Comparison of ENCODE assay signal across 10 cellular contexts in the genomic region with DNA sequence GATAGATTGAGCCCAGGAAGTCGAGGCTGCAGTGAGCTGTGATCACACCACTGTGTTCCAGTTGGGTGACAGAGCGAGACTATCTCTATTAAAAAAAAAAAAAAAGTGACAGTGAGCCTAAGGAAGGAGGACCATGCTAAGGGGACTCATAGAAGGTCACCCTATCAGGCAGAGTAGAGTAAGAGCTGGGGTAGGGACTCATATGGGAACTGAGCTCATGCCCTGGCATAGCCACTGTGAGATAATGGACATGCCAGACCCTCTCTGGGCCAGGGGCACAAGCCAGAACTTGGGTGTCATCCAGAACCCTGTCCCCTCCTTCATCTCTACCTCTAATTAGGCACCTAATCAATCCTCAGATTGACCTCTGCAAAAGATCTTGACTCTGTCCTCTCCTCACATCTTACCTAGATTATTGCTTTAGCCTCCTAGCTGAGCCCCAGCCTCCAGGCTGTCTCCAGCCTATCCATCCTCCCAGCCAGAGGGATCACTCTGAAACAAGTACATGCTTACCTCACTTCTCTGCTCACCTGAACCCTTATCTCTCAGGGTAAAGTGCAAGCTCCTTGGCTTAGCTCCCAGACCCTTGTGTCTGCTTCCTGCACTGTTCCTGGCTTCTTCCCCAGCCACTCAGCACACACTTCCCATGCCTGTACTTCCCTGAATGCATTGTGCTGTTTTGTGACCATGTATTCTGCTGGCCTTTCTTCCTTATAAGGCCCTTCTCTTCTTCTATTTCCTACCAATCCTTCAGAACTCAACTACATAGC.
DNase-seq lines count a peak whose midpoint lies in the region; ATAC-seq and TF ChIP-seq lines count a peak whose summit lies in the region.
"Had no signal": no experiment of that assay in that cellular context is flagged by ENCODE, and none has a peak within 500 bp of the region (broad histone marks: within the 10 kb centered on the region; RNA-seq: fewer than 3 reads in every experiment).

No MANE protein-coding gene starts in this region.

- no peak overlapping the region for H3K27ac ChIP-seq in adrenal gland

- H3K36me3 Mint-ChIP-seq in T-helper 2 cell treated with Interferon-gamma antibody and Interleukin-4, amounts not matched to agents 5 μg/mL and 100 μg/mL, for 36 hours (ENCODE audit: low read depth) = peaks cover 1% of the 10 kb centered on the region
- peaks cover 2% of the 10 kb centered on the region for H3K36me3 Mint-ChIP-seq in activated CD4-positive, alpha-beta memory T cell treated with anti-CD3 and anti-CD28 coated beads, Interleukin-2, amount 10 ng/mL, durations not matched to agents 7 days and 5 days (ENCODE audit: low read depth)
- no peaks in the 10 kb centered on the region for H3K36me3 Mint-ChIP-seq in immature natural killer cell
- H3K36me3 Mint-ChIP-seq in stimulated activated naive B cell treated with anti-CD40 and anti-IgM and Interleukin-4, amounts not matched to agents 10 μg/mL and 1 μg/mL and 100 μg/mL, for 72 hours = peaks cover 6 to 8% of the 10 kb centered on the region in 2 donors

- no peaks in the 10 kb centered on the region for H3K27me3 Mint-ChIP-seq in T-helper 2 cell treated with Interferon-gamma antibody and Interleukin-4, amounts not matched to agents 5 μg/mL and 100 μg/mL, for 36 hours (ENCODE audit: low read depth)
- H3K27me3 Mint-ChIP-seq in activated CD4-positive, alpha-beta memory T cell treated with anti-CD3 and anti-CD28 coated beads, Interleukin-2, amount 10 ng/mL, durations not matched to agents 7 days and 5 days = no peaks in the 10 kb centered on the region
- peaks cover 0 to 5% (median 2%) of the 10 kb centered on the region in 3 donors for H3K27me3 Mint-ChIP-seq in immature natural killer cell (ENCODE audit: low read depth in 3 of 3)
- peaks cover 4 to 6% of the 10 kb centered on the region in 2 donors for H3K27me3 Mint-ChIP-seq in stimulated activated naive B cell treated with anti-CD40 and anti-IgM and Interleukin-4, amounts not matched to agents 10 μg/mL and 1 μg/mL and 100 μg/mL, for 72 hours

- 94 to 100% (median 96%) methylated on average over 2 of the region's 2 CpGs for WGBS in adrenal gland, 4 donors

- H3K9me3 ChIP-seq in adrenal gland (replicated peaks in 1 of 3) = no peaks in the 10 kb centered on the region

- CTCF ChIA-PET in activated CD4-positive, alpha-beta memory T cell treated with anti-CD3 and anti-CD28 coated beads, Interleukin-2, amount 10 ng/mL, durations not matched to agents 7 days and 5 days (lab: Charles Lee) = interaction anchor here (1.0 to 5.1 kb wide), 6 partner anchors 24 to 218 kb away, joined by 3 to 32 read pairs (median 6); partner anchors contain the start of genes CIAO2A and DAPK2

- no peaks in the 10 kb centered on the region for H3K4me1 ChIP-seq in adrenal gland (replicated peaks in 1 of 2)

- H3K4me3 Mint-ChIP-seq in T-helper 2 cell treated with Interferon-gamma antibody and Interleukin-4, amounts not matched to agents 5 μg/mL and 100 μg/mL, for 36 hours = peak overlapping the region; percentile 80
- H3K4me3 Mint-ChIP-seq in activated CD4-positive, alpha-beta memory T cell treated with anti-CD3 and anti-CD28 coated beads, Interleukin-2, amount 10 ng/mL, durations not matched to agents 7 days and 5 days = no peak overlapping the region
- peak overlapping the region in 2 of 5 donors; percentile 5 to 84 for H3K4me3 Mint-ChIP-seq in immature natural killer cell
- H3K4me3 Mint-ChIP-seq in stimulated activated naive B cell treated with anti-CD40 and anti-IgM and Interleukin-4, amounts not matched to agents 10 μg/mL and 1 μg/mL and 100 μg/mL, for 72 hours = no peak overlapping the region

- H3K36me3 ChIP-seq in adrenal gland (replicated peaks in 1 of 2) = no peaks in the 10 kb centered on the region

- ATAC-seq in stimulated activated naive B cell treated with anti-CD40 and anti-IgM and Interleukin-4, amounts not matched to agents 10 μg/mL and 1 μg/mL and 100 μg/mL, for 72 hours (replicated peaks) = peak in 1 of 2 donors; percentile 0
- ATAC-seq in HG03460 (IDR thresholded peaks at IDR 0.05; ENCODE audit: unreplicated experiment) = no peak

- no peak for TF ChIP-seq CTCF in adrenal gland (IDR thresholded peaks at IDR 0.05)

- H3K4me1 Mint-ChIP-seq in T-helper 2 cell treated with Interferon-gamma antibody and Interleukin-4, amounts not matched to agents 5 μg/mL and 100 μg/mL, for 36 hours (ENCODE audit: low read depth) = peaks cover 37% of the 10 kb centered on the region
- H3K4me1 Mint-ChIP-seq in activated CD4-positive, alpha-beta memory T cell treated with anti-CD3 and anti-CD28 coated beads, Interleukin-2, amount 10 ng/mL, durations not matched to agents 7 days and 5 days = peaks cover 47% of the 10 kb centered on the region
- peaks cover 40 to 47% of the 10 kb centered on the region in 2 donors for H3K4me1 Mint-ChIP-seq in immature natural killer cell
- peaks cover 25 to 42% of the 10 kb centered on the region in 2 donors for H3K4me1 Mint-ChIP-seq in stimulated activated naive B cell treated with anti-CD40 and anti-IgM and Interleukin-4, amounts not matched to agents 10 μg/mL and 1 μg/mL and 100 μg/mL, for 72 hours

- H3K27ac Mint-ChIP-seq in T-helper 2 cell treated with Interferon-gamma antibody and Interleukin-4, amounts not matched to agents 5 μg/mL and 100 μg/mL, for 36 hours = peak overlapping the region; percentile 98
- H3K27ac Mint-ChIP-seq in activated CD4-positive, alpha-beta memory T cell treated with anti-CD3 and anti-CD28 coated beads, Interleukin-2, amount 10 ng/mL, durations not matched to agents 7 days and 5 days = peak overlapping the region; percentile 96
- H3K27ac Mint-ChIP-seq in immature natural killer cell = peak overlapping the region; percentile 79 to 97 (median 93)
- peak overlapping the region; percentile 42 for H3K27ac Mint-ChIP-seq in stimulated activated naive B cell treated with anti-CD40 and anti-IgM and Interleukin-4, amounts not matched to agents 10 μg/mL and 1 μg/mL and 100 μg/mL, for 72 hours

- intact Hi-C loops in adrenal gland (cut with DNase I) = no loop called here

- POLR2A ChIA-PET in activated CD4-positive, alpha-beta memory T cell treated with anti-CD3 and anti-CD28 coated beads, Interleukin-2, amount 10 ng/mL, durations not matched to agents 7 days and 5 days (lab: Charles Lee) = interaction anchor here (1.1 to 2.4 kb wide), 6 partner anchors 22 to 137 kb away, joined by 3 to 11 read pairs (median 5); partner anchors contain the start of genes CIAO2A and HERC1

- TF ChIP-seq POLR2A in adrenal gland (IDR thresholded peaks at IDR 0.05) = no peak

- no peak overlapping the region for H3K4me3 ChIP-seq in adrenal gland

- no peak for DNase-seq in T-helper 2 cell treated with Interferon-gamma antibody and Interleukin-4, amounts not matched to agents 5 μg/mL and 100 μg/mL, for 36 hours (ENCODE audit: low spot score)
- DNase-seq in T-helper 2 cell (no peak), immature natural killer cell (no peak), adrenal gland (no peak), amygdala (lab: John Stamatoyannopoulos, UW) (no peak)
- no peak for DNase-seq in activated CD4-positive, alpha-beta memory T cell treated with anti-CD3 and anti-CD28 coated beads, Interleukin-2, amount 10 ng/mL, durations not matched to agents 7 days and 5 days
- DNase-seq in stimulated activated naive B cell treated with anti-CD40 and anti-IgM and Interleukin-4, amounts not matched to agents 10 μg/mL and 1 μg/mL and 100 μg/mL, for 72 hours = no peak
- DNase-seq: activated naive CD4-positive, alpha-beta T cell; NCI-H2227 treated with DMSO at 0.1 percent for 48 hours had no signal

- H3K9me3 Mint-ChIP-seq in T-helper 2 cell treated with Interferon-gamma antibody and Interleukin-4, amounts not matched to agents 5 μg/mL and 100 μg/mL, for 36 hours = peaks cover 2% of the 10 kb centered on the region
- H3K9me3 Mint-ChIP-seq in activated CD4-positive, alpha-beta memory T cell treated with anti-CD3 and anti-CD28 coated beads, Interleukin-2, amount 10 ng/mL, durations not matched to agents 7 days and 5 days = no peaks in the 10 kb centered on the region
- H3K9me3 Mint-ChIP-seq in immature natural killer cell = peaks cover 0 to under 1% (median 0%) of the 10 kb centered on the region in 6 donors
- peaks cover 2% of the 10 kb centered on the region in 2 donors for H3K9me3 Mint-ChIP-seq in stimulated activated naive B cell treated with anti-CD40 and anti-IgM and Interleukin-4, amounts not matched to agents 10 μg/mL and 1 μg/mL and 100 μg/mL, for 72 hours

- no peaks in the 10 kb centered on the region for H3K27me3 ChIP-seq in adrenal gland

Comparison
In these comparisons a context has a peak if more than half of its experiments do, and no peak if none do; other contexts are left out.
1. H3K27ac Mint-ChIP-seq: peak in every context shown above with its lines; median percentile 98 in T-helper 2 cell treated with Interferon-gamma antibody and Interleukin-4, amounts not matched to agents 5 μg/mL and 100 μg/mL, for 36 hours; 96 in activated CD4-positive, alpha-beta memory T cell treated with anti-CD3 and anti-CD28 coated beads, Interleukin-2, amount 10 ng/mL, durations not matched to agents 7 days and 5 days; 93 in immature natural killer cell; 42 in stimulated activated naive B cell treated with anti-CD40 and anti-IgM and Interleukin-4, amounts not matched to agents 10 μg/mL and 1 μg/mL and 100 μg/mL, for 72 hours.